Comparison of ENCODE assay signal across 8 cellular contexts in the genomic region with DNA sequence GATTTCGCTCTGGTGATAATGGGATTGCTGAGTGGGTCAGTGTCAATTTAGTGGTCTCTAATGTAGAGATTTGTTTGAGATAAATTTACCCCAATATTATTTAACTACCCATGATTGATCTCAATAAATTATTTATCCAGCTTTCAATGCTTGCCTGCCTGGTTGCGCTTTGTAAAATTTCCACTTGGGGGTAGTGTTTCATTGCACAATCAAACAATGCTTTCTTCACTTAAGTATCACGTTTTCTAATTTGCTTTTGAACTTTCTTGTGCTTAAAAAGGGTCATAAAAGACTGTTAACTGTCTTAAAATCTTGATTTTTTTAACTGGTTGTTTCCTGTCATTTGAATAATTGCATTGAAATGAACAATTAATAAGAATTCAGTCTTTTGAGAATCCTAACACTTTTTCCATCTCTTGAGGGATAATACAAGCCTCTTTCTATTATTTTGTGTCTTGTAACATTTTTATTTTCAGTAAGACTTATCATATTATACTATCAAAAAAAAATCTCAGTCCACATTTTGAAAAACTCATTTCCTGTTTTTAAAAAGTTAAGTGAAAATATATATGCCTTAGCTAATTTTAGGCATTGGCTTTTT. TPM values are rescaled to one million over a fixed set of nuclear protein-coding genes. Genes with fewer than 3 reads are reported as not detected.
DNase-seq lines count a peak whose midpoint lies in the region; ATAC-seq and TF ChIP-seq lines count a peak whose summit lies in the region.

No MANE protein-coding gene starts in this region.

- no peaks in the 10 kb centered on the region for H3K36me3 ChIP-seq in KMS-11 (ENCODE audit: insufficient read depth)

- no peak overlapping the region for H3K4me2 ChIP-seq in KMS-11

- no peak overlapping the region for H2AFZ ChIP-seq in KMS-11 (ENCODE audit: low read depth)

- TF ChIP-seq CTCF in KMS-11 (conservative IDR thresholded peaks at IDR 0.05; ENCODE audit: low read depth, low read length) = peak; percentile 74

- H3K79me2 ChIP-seq in KMS-11 (ENCODE audit: insufficient read depth, low read depth) = no peaks in the 10 kb centered on the region

- H3K4me3 ChIP-seq in KMS-11 (IDR thresholded peaks at IDR 0.05; ENCODE audit: insufficient read depth, low read depth, low read length) = no peak overlapping the region

- peak; percentile 56 for ATAC-seq in GM21447 (IDR thresholded peaks at IDR 0.05; ENCODE audit: unreplicated experiment)

- H3K9ac ChIP-seq in KMS-11 = no peak overlapping the region

- no peak overlapping the region for H3K27ac ChIP-seq in KMS-11

- no peaks in the 10 kb centered on the region for H4K20me1 ChIP-seq in KMS-11 (ENCODE audit: insufficient read depth)

- DNase-seq in SIG-M5 treated with dmso at 0.1 percent for 504 hours (lab: John Stamatoyannopoulos, UW; ENCODE audit: unreplicated experiment) = peak; percentile 30
- DNase-seq in SIG-M5 (lab: John Stamatoyannopoulos, UW) = no peak
- DNase-seq in astrocyte of the hippocampus (ENCODE audit: low read depth, low spot score) = peak; percentile 67
- peak; percentile 50 to 53 for DNase-seq in lung microvascular endothelial cell (ENCODE audit: low read depth in 2 of 2)
- DNase-seq in NCI-H2171 (lab: John Stamatoyannopoulos, UW) = no peak
- no peak for DNase-seq in activated CD8-positive, alpha-beta memory T cell treated with anti-CD3 and anti-CD28 coated beads, Interleukin-2, amount 50 U/mL, for 4 hours

- peaks cover 7% of the 10 kb centered on the region for H3K4me1 ChIP-seq in KMS-11 (ENCODE audit: low read depth, poor library complexity, severe bottlenecking)

- no peaks in the 10 kb centered on the region for H3K27me3 ChIP-seq in KMS-11 (ENCODE audit: insufficient read depth, low read depth)

RNA-seq across cellular contexts. Expression of a gene that starts 18.7 kb away (rescaled TPM):
- total RNA-seq in lung microvascular endothelial cell = 143 and 155 TPM in 2 replicates

Comparison
In these comparisons a context has a peak if more than half of its experiments do, and no peak if none do; other contexts are left out.
1. DNase-seq: peak in SIG-M5 treated with dmso at 0.1 percent for 504 hours (single experiment), astrocyte of the hippocampus (single experiment) and lung microvascular endothelial cell (2 of 2); none in SIG-M5 (single experiment), NCI-H2171 (single experiment) and activated CD8-positive, alpha-beta memory T cell treated with anti-CD3 and anti-CD28 coated beads, Interleukin-2, amount 50 U/mL, for 4 hours (single experiment).